ENCODE assay signal across 8 cellular contexts in genomic region chr5:139649082-139649991, GRCh38. TPM values are rescaled to one million over a fixed set of nuclear protein-coding genes. Genes with fewer than 3 reads are reported as not detected.
DNase-seq lines count a peak whose midpoint lies in the region; ATAC-seq and TF ChIP-seq lines count a peak whose summit lies in the region.

No MANE protein-coding gene starts in this region.

- in situ Hi-C loops in GM13976 (cut with MboI; ENCODE audit: low sequenced_read_pairs, unreplicated experiment) = no loop called here

- no peak for DNase-seq in activated T-cell treated with anti-CD3 and anti-CD28 coated beads, Interleukin-2, amount 50 U/mL, for 4 hours
- no peak for DNase-seq in heart right ventricle
- no peak for DNase-seq in D341Med (ENCODE audit: low spot score)
- DNase-seq in HCEC 1CT = no peak
- DNase-seq in GM13976 (ENCODE audit: low spot score) = no peak

- H3K27ac ChIP-seq in C4-2B (peak overlapping the region; percentile 62), heart right ventricle (peak overlapping the region; percentile 66 to 97 (median 92)), rectal smooth muscle tissue (ENCODE audit: low read depth, low read length) (peak overlapping the region; percentile 70)

- H3K27me3 ChIP-seq in heart right ventricle (peaks cover 0 to 61% (median 0%) of the 10 kb centered on the region in 7 donors), rectal smooth muscle tissue (ENCODE audit: control insufficient read depth, insufficient read depth, low read length) (no peaks in the 10 kb centered on the region)

- WGBS in heart right ventricle, 2 donors = 0 to 1% methylated on average over 68 to 76 of the region's 77 CpGs

- H3K36me3 Mint-ChIP-seq in activated T-cell treated with anti-CD3 and anti-CD28 coated beads, Interleukin-2, amount 50 U/mL, for 4 hours (ENCODE audit: insufficient read depth) = no peaks in the 10 kb centered on the region

- peak overlapping the region; percentile 85 for H3K4me3 Mint-ChIP-seq in activated T-cell treated with anti-CD3 and anti-CD28 coated beads, Interleukin-2, amount 50 U/mL, for 4 hours

- TF ChIP-seq CTCF in C4-2B (conservative IDR thresholded peaks at IDR 0.05) (no peak), heart right ventricle (IDR thresholded peaks at IDR 0.05) (peak in 3 of 9 donors; percentile 17 to 31 (median 20)), GM13976 (IDR thresholded peaks at IDR 0.05; ENCODE audit: borderline replicate concordance, control extremely low read depth, extremely low read depth, insufficient read depth, missing control alignments) (no peak)

- peak overlapping the region; percentile 8 for H3K9ac ChIP-seq in rectal smooth muscle tissue (ENCODE audit: low read length)

- peak; percentile 0 for ATAC-seq in HG03175 (IDR thresholded peaks at IDR 0.05; ENCODE audit: unreplicated experiment)
- ATAC-seq in activated T-cell treated with anti-CD3 and anti-CD28 coated beads, Interleukin-2, amount 50 U/mL, for 4 hours = peak; percentile 8 to 15
- ATAC-seq in heart right ventricle = peak in 6 of 8 donors; percentile 1 to 16 (median 9)

- peak overlapping the region; percentile 62 to 100 (median 96) for H3K4me3 ChIP-seq in heart right ventricle
- H3K4me3 ChIP-seq in rectal smooth muscle tissue (ENCODE audit: low read length) = peak overlapping the region; percentile 61

- H3K36me3 ChIP-seq in heart right ventricle (no peaks in the 10 kb centered on the region), rectal smooth muscle tissue (ENCODE audit: control insufficient read depth, insufficient read depth, low read length) (no peaks in the 10 kb centered on the region)

- H3K9me3 ChIP-seq in heart right ventricle = no peaks in the 10 kb centered on the region

- H3K4me1 Mint-ChIP-seq in activated T-cell treated with anti-CD3 and anti-CD28 coated beads, Interleukin-2, amount 50 U/mL, for 4 hours (ENCODE audit: low read depth) = peaks cover 46% of the 10 kb centered on the region

- intact Hi-C loops in heart right ventricle (cut with DNase I) = no loop called here

- peaks cover 61% of the 10 kb centered on the region for H3K27me3 Mint-ChIP-seq in activated T-cell treated with anti-CD3 and anti-CD28 coated beads, Interleukin-2, amount 50 U/mL, for 4 hours (ENCODE audit: low read depth)

- no peaks in the 10 kb centered on the region for H3K9me3 Mint-ChIP-seq in activated T-cell treated with anti-CD3 and anti-CD28 coated beads, Interleukin-2, amount 50 U/mL, for 4 hours

- peaks cover 20 to 67% (median 58%) of the 10 kb centered on the region in 9 donors for H3K4me1 ChIP-seq in heart right ventricle
- peaks cover 24% of the 10 kb centered on the region for H3K4me1 ChIP-seq in rectal smooth muscle tissue (ENCODE audit: control insufficient read depth, insufficient read depth, low read length)

RNA-seq across cellular contexts. Expression of gene CXXC5, which starts 1.2 kb away (rescaled TPM):
- total RNA-seq in activated T-cell treated with anti-CD3 and anti-CD28 coated beads, Interleukin-2, amount 50 U/mL, for 4 hours = 1 to 10 TPM; 1.2 to 3.3 (median 1.4) TPM
- total RNA-seq in heart right ventricle = 10 to 100 TPM; 30.7 to 51.6 (median 37.9) TPM
- 10 to 100 TPM; 28.7 to 31.4 TPM for polyA plus RNA-seq in heart right ventricle

Comparison
In these comparisons a context has a peak if more than half of its experiments do, and no peak if none do; other contexts are left out.
1. RNA of gene CXXC5, which starts 1.2 kb away (total RNA-seq): 30.7 to 51.6 TPM in heart right ventricle; 1.2 to 3.3 TPM in activated T-cell treated with anti-CD3 and anti-CD28 coated beads, Interleukin-2, amount 50 U/mL, for 4 hours; every median in the first group is over 4 times any median in the second.
2. Peak in every context shown above with its lines, with median percentiles within 50 percentile points of each other: H3K27ac ChIP-seq and ATAC-seq.